In genomic region chr1:210771131-210771530, GRCh38 we compare ENCODE assay signal across 22 cellular contexts.
"Had no signal": no experiment of that assay in that cellular context is flagged by ENCODE, and none has a peak within 500 bp of the region (broad histone marks: within the 10 kb centered on the region; RNA-seq: fewer than 3 reads in every experiment).

No MANE protein-coding gene starts in this region.

- DNase-seq: activated CD4-positive, alpha-beta T cell treated with anti-CD3 and anti-CD28 coated beads for 1 hour; activated CD4-positive, alpha-beta T cell treated with anti-CD3 and anti-CD28 coated beads, Interleukin-2, amount 50 U/mL, for 1 hour; activated CD8-positive, alpha-beta T cell treated with anti-CD3 and anti-CD28 coated beads, Interleukin-2, amount 10 ng/mL, durations not matched to agents 7 days and 5 days; activated gamma-delta T cell; activated naive CD4-positive, alpha-beta T cell treated with anti-CD3 and anti-CD28 coated beads, Interleukin-2, amount 50 U/mL, for 16 hours; activated naive CD8-positive, alpha-beta T cell treated with anti-CD3 and anti-CD28 coated beads, Interleukin-2, amount 50 U/mL, for 24 hours; effector memory CD4-positive, alpha-beta T cell; foreskin melanocyte; glutamatergic neuron; kidney glomerular epithelial cell; left lung; ovary; psoas muscle; stimulated activated CD4-positive, alpha-beta T cell treated with anti-CD3 and anti-CD28 coated beads, Interleukin-12 subunit alpha, Interleukin-12 subunit beta, amount 100 ng/mL, for 4 hours; stimulated activated CD4-positive, alpha-beta T cell treated with anti-CD3 and anti-CD28 coated beads, Interleukin-4, amount 100 ng/mL, for 4 hours; stimulated activated naive CD8-positive, alpha-beta T cell treated with anti-CD3 and anti-CD28 coated beads, Interleukin-15, amount 100 ng/mL, for 72 hours; tibial artery had no signal

- H3K36me3 ChIP-seq: left lung, neutrophil, ovary, right atrium auricular region, tibial artery had no signal

- H3K9me3 ChIP-seq: left lung, neutrophil, ovary, psoas muscle, right atrium auricular region, tibial artery had no signal

- H3K4me3 ChIP-seq: hepatocyte, left lung, lung, ovary, psoas muscle, right atrium auricular region, tibial artery had no signal

- ATAC-seq: activated CD8-positive, alpha-beta T cell treated with anti-CD3 and anti-CD28 coated beads, Interleukin-2, amount 10 ng/mL, durations not matched to agents 7 days and 5 days; activated naive CD8-positive, alpha-beta T cell treated with anti-CD3 and anti-CD28 coated beads, Interleukin-2, amount 50 U/mL, for 24 hours; left lung; natural killer cell treated with Interleukin-12 subunit alpha and Interleukin-12 subunit beta and Interleukin-15 and Interleukin-18, amount 100 ng/mL, for 72 hours; psoas muscle; stimulated activated naive CD8-positive, alpha-beta T cell treated with anti-CD3 and anti-CD28 coated beads, Interleukin-15, amount 100 ng/mL, for 72 hours had no signal

- H3K27me3 ChIP-seq: hepatocyte, left lung, neutrophil, ovary, right atrium auricular region had no signal
